In genomic region chr18:75214766-75215515, GRCh38 we compare ENCODE assay signal across 11 cellular contexts. TPM values are rescaled to one million over a fixed set of nuclear protein-coding genes. Genes with fewer than 3 reads are reported as not detected.
DNase-seq lines count a peak whose midpoint lies in the region; ATAC-seq and TF ChIP-seq lines count a peak whose summit lies in the region.
"Had no signal": no experiment of that assay in that cellular context is flagged by ENCODE, and none has a peak within 500 bp of the region (broad histone marks: within the 10 kb centered on the region; RNA-seq: fewer than 3 reads in every experiment).

No MANE protein-coding gene starts in this region.

- DNase-seq in HFF-Myc (ENCODE audit: extremely low read depth, low read depth): no peak
- DNase-seq in NCI-H69 (lab: John Stamatoyannopoulos, UW): peak; percentile 91
- DNase-seq in epithelial cell of proximal tubule (ENCODE audit: low read depth): no peak
- DNase-seq in progenitor cell of endocrine pancreas (ENCODE audit: low spot score, unreplicated experiment): no peak
- no peak for DNase-seq in medulla oblongata (ENCODE audit: extremely low spot score)
- no peak for DNase-seq in effector CD8-positive, alpha-beta T cell (lab: John Stamatoyannopoulos, UW)
- no peak for DNase-seq in GM19238 (ENCODE audit: insufficient read length, low spot score)
- DNase-seq: HCEC 1CT, MM.1S, OCI-M1 had no signal

- no peak overlapping the region for H3K4me3 Mint-ChIP-seq in progenitor cell of endocrine pancreas (ENCODE audit: low read depth)

- H3K4me1 Mint-ChIP-seq in progenitor cell of endocrine pancreas (ENCODE audit: low read depth): peaks cover 68% of the 10 kb centered on the region

- no peak for TF ChIP-seq CTCF in HFF-Myc (IDR thresholded peaks at IDR 0.05; ENCODE audit: low read depth, low read length, missing control alignments)
- TF ChIP-seq CTCF in epithelial cell of proximal tubule (conservative IDR thresholded peaks at IDR 0.05; ENCODE audit: low read depth, low read length): no peak
- TF ChIP-seq CTCF in progenitor cell of endocrine pancreas (IDR thresholded peaks at IDR 0.05; ENCODE audit: unreplicated experiment): no peak

- no peak for ATAC-seq in HG02840 (IDR thresholded peaks at IDR 0.05; ENCODE audit: low FRiP score, unreplicated experiment)

- H3K27ac Mint-ChIP-seq in progenitor cell of endocrine pancreas: peak overlapping the region; percentile 86

- H3K27me3 Mint-ChIP-seq in progenitor cell of endocrine pancreas: no peaks in the 10 kb centered on the region

- no peaks in the 10 kb centered on the region for H3K36me3 Mint-ChIP-seq in progenitor cell of endocrine pancreas (ENCODE audit: insufficient read depth)

- H3K4me3 ChIP-seq in HFF-Myc (replicated peaks; ENCODE audit: low read depth, low read length) (peak overlapping the region; percentile 81), epithelial cell of proximal tubule (ENCODE audit: low read depth, low read length) (peak overlapping the region; percentile 8)

- H3K9me3 Mint-ChIP-seq in progenitor cell of endocrine pancreas (ENCODE audit: low read depth): no peaks in the 10 kb centered on the region

RNA-seq across cellular contexts. Expression of gene TSHZ1, which starts 4.3 kb away (rescaled TPM):
- total RNA-seq in epithelial cell of proximal tubule: 4.9 and 5.1 TPM in 2 replicates
- total RNA-seq in progenitor cell of endocrine pancreas: 16.9 and 17.1 TPM in 2 replicates

RNA-seq across cellular contexts. Expression of gene PTGR3, which starts 6.0 kb away (rescaled TPM):
- 7.8 and 11.8 TPM in 2 replicates for total RNA-seq in epithelial cell of proximal tubule
- 35.2 and 36.8 TPM in 2 replicates for total RNA-seq in progenitor cell of endocrine pancreas
